ENCODE assay signal across 7 cellular contexts in genomic region chr16:15093940-15094827, GRCh38. TPM values are rescaled to one million over a fixed set of nuclear protein-coding genes. Genes with fewer than 3 reads are reported as not detected.
DNase-seq lines count a peak whose midpoint lies in the region; ATAC-seq and TF ChIP-seq lines count a peak whose summit lies in the region.
"Not testable (repeated sequence)": the region's sequence is repeated elsewhere in the genome, so short reads cannot be mapped to it uniquely, and the experiment has no call there.

TSS of gene RRN3 (minus strand) at chr16:15094272. CDS start at chr16:15094233, 39 bp downstream.

- not testable (repeated sequence) for H3K9me2 ChIP-seq in hepatocyte (replicated peaks; ENCODE audit: insufficient read depth)

- H3K4me3 ChIP-seq in hepatocyte = peak within 1 kb of the TSS; percentile 42

- H3K36me3 ChIP-seq in hepatocyte (replicated peaks; ENCODE audit: insufficient read depth, low read depth) = not testable (repeated sequence)

- not testable (repeated sequence) for H3K4me1 ChIP-seq in hepatocyte (ENCODE audit: insufficient read depth)

- peak within 1 kb of the TSS; percentile 83 for H3K4me2 ChIP-seq in hepatocyte

- H3K9me3 ChIP-seq in hepatocyte (ENCODE audit: low read depth) = not testable (repeated sequence)

- 6% methylated on average over 56 of the region's 56 CpGs for WGBS in hepatocyte (ENCODE audit: low lambda C conversion rate, missing lambda C conversion rate)

- H3K27me3 ChIP-seq in hepatocyte = not testable (repeated sequence)

- peaks cover 20% of the 10 kb centered on the region for H3K79me2 ChIP-seq in hepatocyte

- TF ChIP-seq CTCF in hepatocyte (IDR thresholded peaks at IDR 0.05; ENCODE audit: poor library complexity) = not testable (repeated sequence)

- DNase-seq in NCI-H2029 treated with DMSO at 0.1 percent for 48 hours (lab: John Stamatoyannopoulos, UW) (peak; percentile 59), T-helper 9 cell (peak; percentile 72), astrocyte of the hippocampus (ENCODE audit: low read depth, low spot score) (peak; percentile 97), hepatocyte (ENCODE audit: low spot score) (peak; percentile 96), retina (peak; percentile 93)

- H4K20me1 ChIP-seq in hepatocyte (ENCODE audit: insufficient read depth, poor library complexity, severe bottlenecking) = not testable (repeated sequence)

- H2AFZ ChIP-seq in hepatocyte = peak within 1 kb of the TSS; percentile 61

- H3K27ac ChIP-seq in hepatocyte = peak within 1 kb of the TSS; percentile 93

- peak; percentile 99 for ATAC-seq in GM18511 (IDR thresholded peaks at IDR 0.05; ENCODE audit: unreplicated experiment)
- ATAC-seq in HG03025 (IDR thresholded peaks at IDR 0.05; ENCODE audit: low FRiP score, unreplicated experiment) = peak; percentile 93

RNA-seq across cellular contexts. Expression of gene RRN3, which starts in this region (rescaled TPM):
- total RNA-seq in hepatocyte = 36.7 and 40.9 TPM in 2 replicates
- polyA plus RNA-seq in hepatocyte = 16.5 and 19.1 TPM in 2 replicates

Comparison
In these comparisons a context has a peak if more than half of its experiments do, and no peak if none do; other contexts are left out.
1. Peak in every context shown above with its lines: DNase-seq, ATAC-seq, H3K4me3 ChIP-seq and H3K27ac ChIP-seq.